21 cellular contexts compared by ENCODE assay signal in the genomic region with DNA sequence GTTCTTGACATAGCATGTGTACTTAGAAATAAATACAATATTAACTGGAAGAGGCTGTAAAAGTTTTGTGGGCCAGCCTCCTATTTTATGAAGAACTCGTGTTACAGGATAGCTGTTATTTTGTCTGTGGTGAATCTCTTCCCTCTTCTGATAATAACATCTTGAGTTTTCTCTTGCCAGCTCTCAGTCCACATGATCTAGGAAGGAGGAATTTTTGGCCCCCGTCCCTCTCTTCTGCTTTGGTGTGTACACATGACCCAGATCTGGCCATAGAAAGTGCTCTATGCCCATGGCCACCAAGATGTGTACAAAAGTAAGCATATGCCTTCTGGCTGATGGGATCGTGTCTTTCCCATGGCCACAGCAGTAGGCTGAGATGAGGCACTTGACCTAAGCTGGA.
"Had no signal": no experiment of that assay in that cellular context is flagged by ENCODE, and none has a peak within 500 bp of the region (broad histone marks: within the 10 kb centered on the region; RNA-seq: fewer than 3 reads in every experiment).

No MANE protein-coding gene starts in this region.

- H3K36me3 ChIP-seq: SJSA1 had no signal

- H3K9me2 ChIP-seq: SK-N-SH had no signal

- H3K27me3 ChIP-seq: SJSA1 had no signal

- DNase-seq: Karpas-422, KG1, MV-4-11, NCI-H1048, NCI-H1105, NCI-H1417 treated with DMSO at 0.1 percent for 48 hours, NCI-H146, NCI-H1694 treated with DMSO at 0.1 percent for 48 hours, NCI-H1930, NCI-H2081, NCI-H2107, NCI-H2227 treated with DMSO at 0.1 percent for 48 hours, NCI-H524, NCI-H526 treated with DMSO at 0.1 percent for 48 hours, NCI-H748 treated with DMSO at 0.1 percent for 48 hours, Right ventricle myocardium superior, RPMI8226, SIG-M5, SK-N-SH, SW 1271 had no signal

- H3K4me3 ChIP-seq: SJSA1 had no signal

- H3K9me3 ChIP-seq: SJSA1, SK-N-SH had no signal

- H3K4me2 ChIP-seq: SK-N-SH had no signal

- H3K9ac ChIP-seq: SK-N-SH had no signal

- H3K27ac ChIP-seq: SJSA1 had no signal
